ENCODE assay signal across 19 cellular contexts in genomic region chr6:147802400-147802799, GRCh38.
"Had no signal": no experiment of that assay in that cellular context is flagged by ENCODE, and none has a peak within 500 bp of the region (broad histone marks: within the 10 kb centered on the region; RNA-seq: fewer than 3 reads in every experiment).

No MANE protein-coding gene starts in this region.

- H3K27ac ChIP-seq: heart right ventricle, ovary, sigmoid colon, spleen, thoracic aorta, upper lobe of left lung, VCaP had no signal

- DNase-seq: activated CD4-positive, alpha-beta T cell treated with anti-CD3 and anti-CD28 coated beads, Interleukin-2, amount 50 U/mL, for 1 hour; activated CD4-positive, CD25-positive, alpha-beta regulatory T cell treated with anti-CD3 and anti-CD28 coated beads, Interleukin-2, amount 50 U/mL, for 72 hours; activated CD8-positive, alpha-beta memory T cell treated with anti-CD3 and anti-CD28 coated beads, Interleukin-2, amount 50 U/mL, for 4 hours; activated effector memory CD4-positive, alpha-beta T cell treated with Interleukin-2 at 50 U/mL for 16 hours; activated naive CD4-positive, alpha-beta T cell treated with anti-CD3 and anti-CD28 coated beads, Interleukin-2, amount 50 U/mL, for 16 hours; activated T-cell treated with anti-CD3 and anti-CD28 coated beads, Interleukin-2, amount 50 U/mL, for 48 hours; effector memory CD8-positive, alpha-beta T cell; heart right ventricle; mesendoderm; naive thymus-derived CD8-positive, alpha-beta T cell; ovary; sigmoid colon; spleen; stimulated activated CD4-positive, alpha-beta T cell treated with anti-CD3 and anti-CD28 coated beads, Interleukin-4, amount 100 ng/mL, for 4 hours; T-helper 17 cell; upper lobe of left lung had no signal

- H3K9me3 ChIP-seq: ovary had no signal

- H3K4me3 ChIP-seq: heart right ventricle, ovary, sigmoid colon, spleen, thoracic aorta, upper lobe of left lung had no signal

- ATAC-seq: effector memory CD8-positive, alpha-beta T cell; heart right ventricle; naive thymus-derived CD8-positive, alpha-beta T cell; stimulated activated memory B cell treated with anti-CD40 and anti-IgM and Interleukin-4, amounts not matched to agents 10 μg/mL and 1 μg/mL and 100 μg/mL, for 72 hours; T-helper 17 cell had no signal

- H3K4me1 ChIP-seq: heart right ventricle, spleen, upper lobe of left lung had no signal

- H3K27me3 ChIP-seq: heart right ventricle, ovary, sigmoid colon, spleen, upper lobe of left lung had no signal

- H3K36me3 ChIP-seq: heart right ventricle, ovary, sigmoid colon, spleen, thoracic aorta, upper lobe of left lung had no signal
